ENCODE assay signal across 12 cellular contexts in genomic region chr2:181894381-181894780, GRCh38. TPM values are rescaled to one million over a fixed set of nuclear protein-coding genes. Genes with fewer than 3 reads are reported as not detected.
DNase-seq lines count a peak whose midpoint lies in the region; ATAC-seq and TF ChIP-seq lines count a peak whose summit lies in the region.
"Had no signal": no experiment of that assay in that cellular context is flagged by ENCODE, and none has a peak within 500 bp of the region (broad histone marks: within the 10 kb centered on the region; RNA-seq: fewer than 3 reads in every experiment).

No MANE protein-coding gene starts in this region.

- peaks cover 40% of the 10 kb centered on the region for H3K4me1 Mint-ChIP-seq in activated T-cell treated with anti-CD3 and anti-CD28 coated beads, Interleukin-2, amount 50 U/mL, for 24 hours (ENCODE audit: low read depth)
- peaks cover 33% of the 10 kb centered on the region for H3K4me1 Mint-ChIP-seq in mesothelial cell of epicardium

- intact Hi-C loops in mammary epithelial cell (cut with micrococcal nuclease) = loop anchor here (5.0 to 10.0 kb wide), 4 partner anchors 122 to 1770 kb away; no protein-coding TSS in a partner anchor

- CTCF ChIA-PET in mammary epithelial cell (lab: Charles Lee; ENCODE audit: low non-redundant PET) = no interaction called here

- H2AFZ ChIP-seq in mammary epithelial cell (ENCODE audit: low read depth, low read length) = no peak overlapping the region

- peak overlapping the region; percentile 53 for H3K9ac ChIP-seq in mammary epithelial cell (ENCODE audit: insufficient read depth, low read length)

- H3K27me3 ChIP-seq in mammary epithelial cell (ENCODE audit: insufficient read depth, low read length) (no peaks in the 10 kb centered on the region), tibial nerve (no peaks in the 10 kb centered on the region)

- H3K79me2 ChIP-seq in mammary epithelial cell (ENCODE audit: insufficient read depth, low read length) = peaks cover 60% of the 10 kb centered on the region

- peaks cover 14% of the 10 kb centered on the region for H3K4me1 ChIP-seq in mammary epithelial cell (ENCODE audit: insufficient read depth, low read length)
- H3K4me1 ChIP-seq in tibial nerve = peaks cover 0 to 70% (median 24%) of the 10 kb centered on the region in 4 donors

- peak overlapping the region; percentile 29 for H3K4me3 Mint-ChIP-seq in activated T-cell treated with anti-CD3 and anti-CD28 coated beads, Interleukin-2, amount 50 U/mL, for 24 hours
- peak overlapping the region; percentile 42 for H3K4me3 Mint-ChIP-seq in mesothelial cell of epicardium

- dilution Hi-C loops in mammary epithelial cell (cut with HindIII; ENCODE audit: low sequenced_read_pairs) = no loop called here

- in situ Hi-C loops in mammary epithelial cell (cut with MboI; ENCODE audit: low sequenced_read_pairs in 2 of 2) = loop anchor here in 1 of 2 donors (10.0 kb wide), 1 partner anchor 140 kb away; no protein-coding TSS in a partner anchor

- H3K9me3 ChIP-seq in mammary epithelial cell (replicated peaks; ENCODE audit: insufficient read depth, low read length) (no peaks in the 10 kb centered on the region), tibial nerve (no peaks in the 10 kb centered on the region)

- 94% methylated on average over 3 of the region's 3 CpGs for WGBS in mammary epithelial cell (ENCODE audit: low coverage, missing lambda C conversion rate)
- 18 to 26% methylated on average over 3 of the region's 3 CpGs for WGBS in tibial nerve, 2 donors

- no peak for ATAC-seq in HG03521 (IDR thresholded peaks at IDR 0.05; ENCODE audit: unreplicated experiment)

- no peak for TF ChIP-seq POLR2A in tibial nerve (IDR thresholded peaks at IDR 0.05)

- TF ChIP-seq EP300 in tibial nerve (IDR thresholded peaks at IDR 0.05) = no peak

- H3K36me3 ChIP-seq in mammary epithelial cell (ENCODE audit: insufficient read depth, low read length) = peaks cover 14% of the 10 kb centered on the region
- peaks cover 0 to 8% (median 0%) of the 10 kb centered on the region in 3 donors for H3K36me3 ChIP-seq in tibial nerve

- peak overlapping the region; percentile 90 for H3K4me2 ChIP-seq in mammary epithelial cell (ENCODE audit: insufficient read depth, low read depth, low read length)

- DNase-seq in activated T-cell treated with anti-CD3 and anti-CD28 coated beads, Interleukin-2, amount 50 U/mL, for 24 hours = no peak
- no peak for DNase-seq in activated T-cell treated with anti-CD3 and anti-CD28 coated beads, Interleukin-2, amount 50 U/mL, for 1 hour
- DNase-seq in mammary epithelial cell = no peak
- no peak for DNase-seq in mesothelial cell of epicardium (ENCODE audit: low spot score in 2 of 2, unreplicated experiment in 2 of 2)
- DNase-seq in tibial nerve (ENCODE audit: low spot score in 2 of 2) = no peak
- no peak for DNase-seq in RPMI8226
- DNase-seq in NCI-H524 treated with DMSO at 0.1 percent for 48 hours (lab: John Stamatoyannopoulos, UW) = no peak
- DNase-seq: glutamatergic neuron; NCI-H345; occipital lobe; stimulated activated naive CD4-positive, alpha-beta T cell treated with Interleukin-2 at 50 U/mL for 16 hours had no signal

- peaks cover 51% of the 10 kb centered on the region for H3K36me3 Mint-ChIP-seq in activated T-cell treated with anti-CD3 and anti-CD28 coated beads, Interleukin-2, amount 50 U/mL, for 24 hours (ENCODE audit: low read depth)
- H3K36me3 Mint-ChIP-seq in mesothelial cell of epicardium = peaks cover 13% of the 10 kb centered on the region

- no peak overlapping the region for H3K27ac Mint-ChIP-seq in activated T-cell treated with anti-CD3 and anti-CD28 coated beads, Interleukin-2, amount 50 U/mL, for 24 hours
- H3K27ac Mint-ChIP-seq in mesothelial cell of epicardium = no peak overlapping the region

- H3K27me3 Mint-ChIP-seq in activated T-cell treated with anti-CD3 and anti-CD28 coated beads, Interleukin-2, amount 50 U/mL, for 24 hours = peaks cover 13% of the 10 kb centered on the region
- H3K27me3 Mint-ChIP-seq in mesothelial cell of epicardium (ENCODE audit: low read depth) = peaks cover 3% of the 10 kb centered on the region

- no peaks in the 10 kb centered on the region for H3K9me3 Mint-ChIP-seq in activated T-cell treated with anti-CD3 and anti-CD28 coated beads, Interleukin-2, amount 50 U/mL, for 24 hours
- H3K9me3 Mint-ChIP-seq in mesothelial cell of epicardium = no peaks in the 10 kb centered on the region

- no TSS peak for BruUV-seq in mammary epithelial cell (replicated peaks; lab: Mats Ljungman, UMichigan)

- no peaks in the 10 kb centered on the region for H4K20me1 ChIP-seq in mammary epithelial cell (ENCODE audit: insufficient read depth, low read length)

- H3K27ac ChIP-seq in mammary epithelial cell (ENCODE audit: insufficient read depth, low read depth, low read length) (peak overlapping the region; percentile 85), tibial nerve (peak overlapping the region; percentile 16 to 98 (median 96))

- no peak for TF ChIP-seq CTCF in mammary epithelial cell (conservative IDR thresholded peaks at IDR 0.05 in 1 of 2, IDR thresholded peaks at IDR 0.05 in 1 of 2; ENCODE audit: extremely low read depth in 1 of 2, insufficient read depth in 1 of 2, low read depth in 1 of 2, low read length in 2 of 2)
- no peak for TF ChIP-seq CTCF in mesothelial cell of epicardium (IDR thresholded peaks at IDR 0.05; ENCODE audit: unreplicated experiment)
- no peak for TF ChIP-seq CTCF in tibial nerve (IDR thresholded peaks at IDR 0.05)

- peak overlapping the region; percentile 83 to 95 (median 87) for H3K4me3 ChIP-seq in mammary epithelial cell (replicated peaks in 1 of 3; ENCODE audit: insufficient read depth in 1 of 3, low read depth in 2 of 3, low read length in 3 of 3)
- peak overlapping the region in 3 of 4 donors; percentile 69 to 98 (median 93) for H3K4me3 ChIP-seq in tibial nerve

RNA-seq across cellular contexts. Expression of gene ITPRID2, which starts 2.9 kb away (rescaled TPM):
- total RNA-seq in mammary epithelial cell (100 to 1,000 TPM; 145 to 168 TPM), mesothelial cell of epicardium (67.4 to 72.3 TPM (median 71.0 TPM) in 3 replicates), tibial nerve (100 to 1,000 TPM; 203 to 300 (median 245) TPM)
- polyA plus RNA-seq in mammary epithelial cell = 42.1 TPM
- polyA minus RNA-seq in mammary epithelial cell = 60.9 TPM
